Comparison of ENCODE assay signal across 8 cellular contexts in genomic region chr7:112207106-112207592, GRCh38. TPM values are rescaled to one million over a fixed set of nuclear protein-coding genes. Genes with fewer than 3 reads are reported as not detected.
A peak's percentile ranks its signal among the peaks of the same experiment; 100 is the strongest.
DNase-seq lines count a peak whose midpoint lies in the region; ATAC-seq and TF ChIP-seq lines count a peak whose summit lies in the region.

No MANE protein-coding gene starts in this region.

- WGBS in liver = under 1% methylated on average over 8 of the region's 8 CpGs

- H3K4me1 ChIP-seq in DND-41 (ENCODE audit: insufficient read depth, low read length) = peaks cover 38% of the 10 kb centered on the region
- H3K4me1 ChIP-seq in liver (ENCODE audit: control insufficient read depth in 4 of 4, insufficient read depth in 4 of 4, low read length in 3 of 4) = peaks cover 9 to 42% (median 33%) of the 10 kb centered on the region in 4 donors
- peaks cover 0 to 34% (median 4%) of the 10 kb centered on the region in 4 donors for H3K4me1 ChIP-seq in tibial artery

- H3K27me3 Mint-ChIP-seq in IgD-negative memory B cell = peaks cover 19% of the 10 kb centered on the region

- intact Hi-C loops in tibial artery (cut with DNase I; ENCODE audit: low total_unique reads) = loop anchor here (5.0 to 10.0 kb wide), 3 partner anchors 190 to 288 kb away; partner anchors contain the start of gene IFRD1

- H2AFZ ChIP-seq in DND-41 (ENCODE audit: low read depth, low read length) = peak overlapping the region; percentile 92

- peak overlapping the region; percentile 88 to 97 (median 94) for H3K4me3 Mint-ChIP-seq in IgD-negative memory B cell

- H3K9me3 ChIP-seq in DND-41 (ENCODE audit: insufficient read depth, low read length, severe bottlenecking) (no peaks in the 10 kb centered on the region), liver (ENCODE audit: control insufficient read depth in 4 of 4, low read length in 3 of 4) (no peaks in the 10 kb centered on the region), tibial artery (no peaks in the 10 kb centered on the region)

- H3K4me3 ChIP-seq in DND-41 (ENCODE audit: low read depth in 1 of 2, low read length in 2 of 2) = peak overlapping the region; percentile 89 to 93
- peak overlapping the region; percentile 99 for H3K4me3 ChIP-seq in astrocyte of the spinal cord (ENCODE audit: low read depth, low read length)
- peak overlapping the region; percentile 90 to 94 (median 93) for H3K4me3 ChIP-seq in liver (ENCODE audit: low read depth in 1 of 3, low read length in 3 of 3)
- peak overlapping the region; percentile 87 to 91 for H3K4me3 ChIP-seq in tibial artery

- H3K4me1 Mint-ChIP-seq in IgD-negative memory B cell = peaks cover 21 to 33% (median 32%) of the 10 kb centered on the region in 3 donors

- DNase-seq in DND-41 (no peak), astrocyte of the spinal cord (ENCODE audit: low read depth, low spot score) (no peak), tibial artery (no peak), mesenteric fat pad (ENCODE audit: low spot score) (no peak)

- peak overlapping the region; percentile 67 for H3K9ac ChIP-seq in DND-41 (ENCODE audit: low read depth, low read length)
- H3K9ac ChIP-seq in liver (ENCODE audit: low read depth in 1 of 2, low read length in 2 of 2) = peak overlapping the region; percentile 78 to 79

- H4K20me1 ChIP-seq in DND-41 (ENCODE audit: insufficient read depth, low read length) = peaks cover 4% of the 10 kb centered on the region; the same call in 1 of the 2 replicates

- H3K36me3 ChIP-seq in DND-41 (ENCODE audit: insufficient read depth, low read length) (peaks cover 4% of the 10 kb centered on the region; the same call in 1 of the 2 replicates), liver (ENCODE audit: control insufficient read depth in 4 of 4, insufficient read depth in 3 of 4, low read depth in 1 of 4, low read length in 3 of 4) (no peaks in the 10 kb centered on the region), tibial artery (no peaks in the 10 kb centered on the region)

- peak overlapping the region; percentile 69 to 92 (median 90) for H3K27ac Mint-ChIP-seq in IgD-negative memory B cell

- TF ChIP-seq CTCF in DND-41 (IDR thresholded peaks at IDR 0.05; ENCODE audit: borderline replicate concordance, extremely low read depth, low read length, poor library complexity, severe bottlenecking) (no peak), astrocyte of the spinal cord (IDR thresholded peaks at IDR 0.05; ENCODE audit: low read depth, low read length) (no peak), liver (IDR thresholded peaks at IDR 0.05; ENCODE audit: low read depth, low read length, missing input control) (no peak), tibial artery (IDR thresholded peaks at IDR 0.05) (no peak)

- H3K27me3 ChIP-seq in DND-41 (ENCODE audit: insufficient read depth, low read length, poor library complexity) (peaks cover 22% of the 10 kb centered on the region), liver (ENCODE audit: control insufficient read depth in 4 of 4, insufficient read depth in 4 of 4, low read length in 3 of 4) (no peaks in the 10 kb centered on the region), tibial artery (no peaks in the 10 kb centered on the region)

- ATAC-seq in DND-41 (ENCODE audit: insufficient read depth, low read depth) (no peak), GM18858 (IDR thresholded peaks at IDR 0.05; ENCODE audit: unreplicated experiment) (no peak), GM21737 (IDR thresholded peaks at IDR 0.05; ENCODE audit: unreplicated experiment) (no peak)

- H3K27ac ChIP-seq in DND-41 (ENCODE audit: low read length) (peak overlapping the region; percentile 75), liver (ENCODE audit: low read depth in 1 of 2, low read length in 2 of 2) (peak overlapping the region; percentile 83 to 88), tibial artery (peak overlapping the region; percentile 85 to 88)

- no peak for TF ChIP-seq RAD21 in liver (IDR thresholded peaks at IDR 0.05)

- in situ Hi-C loops in astrocyte of the spinal cord (cut with HindIII; ENCODE audit: low sequenced_read_pairs) = no loop called here

- H3K9me3 Mint-ChIP-seq in IgD-negative memory B cell = no peaks in the 10 kb centered on the region

- H3K36me3 Mint-ChIP-seq in IgD-negative memory B cell = no peaks in the 10 kb centered on the region

- peak overlapping the region; percentile 100 for H3K4me2 ChIP-seq in DND-41 (ENCODE audit: insufficient read depth, low read length)

- H3K79me2 ChIP-seq in DND-41 (ENCODE audit: insufficient read depth, low read length) = peaks cover 49% of the 10 kb centered on the region

TF ChIP-seq in liver, 16 proteins besides CTCF, POLR2A, EP300 and RAD21:
- TF ChIP-seq FOXA1 (IDR thresholded peaks at IDR 0.05) = no peak
- TF ChIP-seq YY1 (IDR thresholded peaks at IDR 0.05) = no peak
- no peak for TF ChIP-seq REST (IDR thresholded peaks at IDR 0.05)
- no peak for TF ChIP-seq RXRA (IDR thresholded peaks at IDR 0.05)
- no peak for TF ChIP-seq FOXA2 (IDR thresholded peaks at IDR 0.05)
- no peak for TF ChIP-seq HNF4A (conservative IDR thresholded peaks at IDR 0.05)
- no peak for TF ChIP-seq SP1 (IDR thresholded peaks at IDR 0.05)
- no peak for TF ChIP-seq ZBTB33 (IDR thresholded peaks at IDR 0.05)
- no peak for TF ChIP-seq HNF4G (IDR thresholded peaks at IDR 0.05)
- TF ChIP-seq NR2F2 (IDR thresholded peaks at IDR 0.05) = no peak
- TF ChIP-seq TAF1 (conservative IDR thresholded peaks at IDR 0.05) = no peak

RNA-seq across cellular contexts. Expression of gene ZNF277, which starts 0.7 kb away (rescaled TPM):
- polyA plus RNA-seq in IgD-negative memory B cell (16.5 TPM), liver (10 to 100 TPM in 1 of 2 donors, 1 to 10 TPM in 1; 7.8 to 12.2 TPM)
- total RNA-seq in liver (10 to 100 TPM; 16.9 to 23.5 TPM), mesenteric fat pad (10.6 TPM)

RNA-seq across cellular contexts. Expression of gene DOCK4, which starts 0.9 kb away (rescaled TPM):
- polyA plus RNA-seq in IgD-negative memory B cell (not detected), liver (1 to 10 TPM; 7.2 to 8.7 TPM)
- total RNA-seq in liver (10 to 100 TPM; 16.9 to 48.9 TPM), mesenteric fat pad (40.9 TPM)
